ENCODE assay signal across 8 cellular contexts in the genomic region with DNA sequence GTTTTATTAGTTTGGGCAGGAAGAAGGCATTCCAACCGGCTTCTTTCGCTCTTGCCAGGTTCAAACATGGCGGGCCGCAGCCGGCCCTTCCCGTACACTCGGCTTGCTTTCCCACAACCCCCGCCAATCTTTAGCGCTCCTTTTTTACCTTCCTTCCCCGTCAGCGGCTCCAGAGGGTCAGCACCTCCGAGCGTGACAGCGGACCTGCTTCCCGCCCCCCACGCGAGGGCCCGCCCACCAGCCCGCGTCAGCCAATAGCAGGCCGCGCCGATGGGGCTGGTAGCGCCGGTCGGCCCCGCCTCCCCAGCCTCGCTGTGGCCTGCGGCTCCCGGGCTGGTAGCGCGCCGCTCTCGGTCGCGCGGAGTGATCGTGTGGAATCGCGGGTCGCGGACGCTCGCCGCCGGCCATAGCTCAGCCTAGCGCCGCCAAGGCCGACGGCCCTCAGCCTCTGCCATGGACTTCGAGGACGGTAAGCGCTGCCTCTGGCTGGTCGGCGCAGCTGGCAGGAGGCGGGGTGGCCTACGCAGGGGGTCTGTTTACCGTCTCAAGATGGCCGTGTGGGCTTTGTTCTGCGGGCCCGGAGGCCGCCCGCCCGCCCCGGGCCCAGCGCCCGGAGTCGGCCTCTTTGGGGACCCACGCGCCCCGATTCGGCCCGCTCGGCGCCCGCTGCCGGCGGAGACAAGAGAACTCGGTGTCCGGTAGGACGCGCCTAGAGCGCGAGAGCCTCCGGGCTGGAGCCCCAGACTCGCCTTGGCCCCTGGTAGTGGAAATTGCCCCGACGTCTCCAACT.
DNase-seq lines count a peak whose midpoint lies in the region; ATAC-seq and TF ChIP-seq lines count a peak whose summit lies in the region.

A gene with protein sequence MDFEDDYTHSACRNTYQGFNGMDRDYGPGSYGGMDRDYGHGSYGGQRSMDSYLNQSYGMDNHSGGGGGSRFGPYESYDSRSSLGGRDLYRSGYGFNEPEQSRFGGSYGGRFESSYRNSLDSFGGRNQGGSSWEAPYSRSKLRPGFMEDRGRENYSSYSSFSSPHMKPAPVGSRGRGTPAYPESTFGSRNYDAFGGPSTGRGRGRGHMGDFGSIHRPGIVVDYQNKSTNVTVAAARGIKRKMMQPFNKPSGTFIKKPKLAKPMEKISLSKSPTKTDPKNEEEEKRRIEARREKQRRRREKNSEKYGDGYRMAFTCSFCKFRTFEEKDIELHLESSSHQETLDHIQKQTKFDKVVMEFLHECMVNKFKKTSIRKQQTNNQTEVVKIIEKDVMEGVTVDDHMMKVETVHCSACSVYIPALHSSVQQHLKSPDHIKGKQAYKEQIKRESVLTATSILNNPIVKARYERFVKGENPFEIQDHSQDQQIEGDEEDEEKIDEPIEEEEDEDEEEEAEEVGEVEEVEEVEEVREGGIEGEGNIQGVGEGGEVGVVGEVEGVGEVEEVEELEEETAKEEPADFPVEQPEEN (plus strand): TSS at position 306 of the 790 bp plus-strand sequence. CDS start 148 bp downstream, at position 454.

- peak within 1 kb of the TSS; percentile 93 for H3K27ac Mint-ChIP-seq in central memory CD8-positive, alpha-beta T cell (ENCODE audit: low read depth)

- no peak; the same call in 1 of the 2 replicates for TF ChIP-seq CTCF in AG09319 (IDR thresholded peaks at IDR 0.05; ENCODE audit: low read depth, low read length)

- peak; percentile 88 for DNase-seq in AG09319 (ENCODE audit: extremely low read depth, low read depth)
- peak; percentile 90 to 98 for DNase-seq in NCI-H446 (lab: John Stamatoyannopoulos, UW)
- peak; percentile 87 for DNase-seq in activated CD4-positive, CD25-positive, alpha-beta regulatory T cell treated with anti-CD3 and anti-CD28 coated beads, Interleukin-2, amount 50 U/mL, for 16 hours (ENCODE audit: low read depth, low spot score)
- peak; percentile 88 to 94 for DNase-seq in central memory CD8-positive, alpha-beta T cell (ENCODE audit: low spot score in 2 of 2)
- peak; percentile 99 for DNase-seq in islet precursor cell
- DNase-seq in stimulated activated CD4-positive, alpha-beta T cell treated with anti-CD3 and anti-CD28 coated beads, Interleukin-12 subunit alpha, Interleukin-12 subunit beta, amount 100 ng/mL, for 48 hours (ENCODE audit: low read depth in 2 of 3, low spot score in 1 of 3), result peak; percentile 91 to 96 (median 95)

- H3K9me3 Mint-ChIP-seq in central memory CD8-positive, alpha-beta T cell, result no peaks in the 10 kb centered on the region

- H3K4me3 Mint-ChIP-seq in central memory CD8-positive, alpha-beta T cell, result peak within 1 kb of the TSS; percentile 96

- peaks cover 21% of the 10 kb centered on the region for H3K36me3 Mint-ChIP-seq in central memory CD8-positive, alpha-beta T cell (ENCODE audit: insufficient read depth)

- H3K27me3 Mint-ChIP-seq in central memory CD8-positive, alpha-beta T cell, result no peaks in the 10 kb centered on the region

- H3K4me1 Mint-ChIP-seq in central memory CD8-positive, alpha-beta T cell, result peaks cover 44% of the 10 kb centered on the region

- ATAC-seq in GM19023 (IDR thresholded peaks at IDR 0.05; ENCODE audit: unreplicated experiment) (peak; percentile 96), HG03280 (IDR thresholded peaks at IDR 0.05; ENCODE audit: unreplicated experiment) (peak; percentile 98)
- ATAC-seq in central memory CD8-positive, alpha-beta T cell (replicated peaks; ENCODE audit: extremely low read depth, poor library complexity, severe bottlenecking), result peak; percentile 95

Comparison
In these comparisons a context has a peak if more than half of its experiments do, and no peak if none do; other contexts are left out.
1. Peak in every context shown above with its lines: DNase-seq and ATAC-seq.